10 cellular contexts compared by ENCODE assay signal in genomic region chr2:236546561-236546961, GRCh38. TPM values are rescaled to one million over a fixed set of nuclear protein-coding genes. Genes with fewer than 3 reads are reported as not detected.
DNase-seq lines count a peak whose midpoint lies in the region; ATAC-seq, FAIRE-seq and TF ChIP-seq lines count a peak whose summit lies in the region.
"Had no signal": no experiment of that assay in that cellular context is flagged by ENCODE, and none has a peak within 500 bp of the region (broad histone marks: within the 10 kb centered on the region; RNA-seq: fewer than 3 reads in every experiment).

No MANE protein-coding gene starts in this region.

- no peak for TF ChIP-seq CTCF in CD8-positive, alpha-beta T cell (IDR thresholded peaks at IDR 0.05)
- no peak for TF ChIP-seq CTCF in chondrocyte (IDR thresholded peaks at IDR 0.05)
- no peak for TF ChIP-seq CTCF in kidney (IDR thresholded peaks at IDR 0.05; ENCODE audit: borderline replicate concordance, extremely low read depth, insufficient read depth)

- peaks cover 93% of the 10 kb centered on the region for H3K4me1 Mint-ChIP-seq in CD8-positive, alpha-beta T cell (ENCODE audit: low read depth)
- H3K4me1 Mint-ChIP-seq in chondrocyte (ENCODE audit: low read depth), result peaks cover 36% of the 10 kb centered on the region

- no peaks in the 10 kb centered on the region for H3K27me3 Mint-ChIP-seq in CD8-positive, alpha-beta T cell (ENCODE audit: low read depth)
- H3K27me3 Mint-ChIP-seq in chondrocyte (ENCODE audit: low read depth), result no peaks in the 10 kb centered on the region

- peak in 6 of 7 experiments; percentile 22 to 74 (median 35) for DNase-seq in CD8-positive, alpha-beta T cell
- DNase-seq in germinal center (ENCODE audit: low spot score) (peak; percentile 20), chondrocyte (ENCODE audit: low spot score) (no peak), NCI-H524 (lab: John Stamatoyannopoulos, UW) (no peak), kidney (no peak)
- DNase-seq: Caco-2, SHP77 had no signal

- peaks cover 3% of the 10 kb centered on the region for H3K9me3 Mint-ChIP-seq in CD8-positive, alpha-beta T cell
- peaks cover 6% of the 10 kb centered on the region for H3K9me3 Mint-ChIP-seq in chondrocyte (ENCODE audit: low read depth)

- intact Hi-C loops in CD8-positive, alpha-beta T cell (cut with DNase I, micrococcal nuclease), result loop anchor here (1.0 to 5.0 kb wide), 5 partner anchors 9 to 34 kb away; partner anchors contain the start of gene ACKR3 (in 1 of the 2)
- intact Hi-C loops in kidney (cut with DNase I), result no loop called here

- ATAC-seq in CD8-positive, alpha-beta T cell, result peak; percentile 70
- ATAC-seq in GM21528 (IDR thresholded peaks at IDR 0.05; ENCODE audit: low FRiP score, unreplicated experiment) (peak; percentile 35), GM18520 (IDR thresholded peaks at IDR 0.05; ENCODE audit: unreplicated experiment) (no peak)
- ATAC-seq in activated CD4-positive, CD25-positive, alpha-beta regulatory T cell treated with anti-CD3 and anti-CD28 coated beads, Interleukin-2, amount 50 U/mL, for 24 hours, result peak; percentile 61 to 62

- H3K9me3 ChIP-seq in CD8-positive, alpha-beta T cell (ENCODE audit: low read length), result no peaks in the 10 kb centered on the region
- peaks cover 0 to 5% of the 10 kb centered on the region in 2 donors for H3K9me3 ChIP-seq in kidney (ENCODE audit: control insufficient read depth in 1 of 2, low read length in 2 of 2)
- H3K9me3 ChIP-seq: Caco-2 had no signal

- H3K27me3 ChIP-seq in CD8-positive, alpha-beta T cell (ENCODE audit: insufficient read depth, low read length), result no peaks in the 10 kb centered on the region

- peaks cover 27% of the 10 kb centered on the region for H3K36me3 Mint-ChIP-seq in CD8-positive, alpha-beta T cell
- H3K36me3 Mint-ChIP-seq in chondrocyte (ENCODE audit: low read depth), result peaks cover 4% of the 10 kb centered on the region

- peak overlapping the region; percentile 74 for H3K4me3 Mint-ChIP-seq in CD8-positive, alpha-beta T cell
- no peak overlapping the region for H3K4me3 Mint-ChIP-seq in chondrocyte (ENCODE audit: unreplicated experiment)

- no peak overlapping the region for H3K9ac ChIP-seq in kidney (ENCODE audit: low read length in 2 of 2)

- no peak for FAIRE-seq in kidney (lab: Jason Lieb, UNC)

- peaks cover 75% of the 10 kb centered on the region for H3K4me1 ChIP-seq in CD8-positive, alpha-beta T cell (ENCODE audit: insufficient read depth, low read length)
- no peaks in the 10 kb centered on the region for H3K4me1 ChIP-seq in kidney (ENCODE audit: control insufficient read depth in 1 of 2, insufficient read depth in 1 of 2, low read depth in 1 of 2, low read length in 2 of 2)
- H3K4me1 ChIP-seq: Caco-2 had no signal

- POLR2A ChIA-PET in CD8-positive, alpha-beta T cell (lab: Charles Lee), result interaction anchor here (1.2 to 5.0 kb wide), 4 partner anchors 8 to 23 kb away, joined by 3 to 41 read pairs (median 8); partner anchors contain the start of gene ACKR3

- peak overlapping the region; percentile 50 for H3K27ac ChIP-seq in CD8-positive, alpha-beta T cell (ENCODE audit: low read depth, low read length)
- H3K27ac ChIP-seq in kidney (ENCODE audit: low read depth in 2 of 2, low read length in 2 of 2), result no peak overlapping the region

- peak overlapping the region; percentile 33 for H3K4me3 ChIP-seq in CD8-positive, alpha-beta T cell (ENCODE audit: low read depth, low read length)
- no peak overlapping the region for H3K4me3 ChIP-seq in kidney (ENCODE audit: low read length in 2 of 2)

- H3K36me3 ChIP-seq in CD8-positive, alpha-beta T cell (ENCODE audit: insufficient read depth, low read length), result no peaks in the 10 kb centered on the region
- H3K36me3 ChIP-seq in kidney (ENCODE audit: control insufficient read depth in 1 of 2, insufficient read depth in 2 of 2, low read length in 2 of 2), result no peaks in the 10 kb centered on the region

- peak overlapping the region; percentile 87 for H3K27ac Mint-ChIP-seq in CD8-positive, alpha-beta T cell
- H3K27ac Mint-ChIP-seq in chondrocyte (ENCODE audit: unreplicated experiment), result no peak overlapping the region

- CTCF ChIA-PET in CD8-positive, alpha-beta T cell (lab: Charles Lee), result interaction anchor here (1.0 to 3.7 kb wide), 5 partner anchors 10 to 33 kb away, joined by 3 to 31 read pairs (median 10); partner anchors contain the start of gene ACKR3

RNA-seq across cellular contexts. Expression of gene ACKR3, which starts 23.1 kb away (rescaled TPM):
- 1 to 10 TPM in 1 of 2 experiments, under 1 TPM in 1; 0.50 to 2.0 TPM for total RNA-seq in CD8-positive, alpha-beta T cell
- total RNA-seq in chondrocyte (56.6 to 68.8 TPM (median 57.6 TPM) in 3 replicates), kidney (8.7 TPM)
- polyA plus RNA-seq in kidney (ENCODE audit: insufficient read depth, low read depth, low replicate concordance), result 6.9 TPM

Comparison
In these comparisons a context has a peak if more than half of its experiments do, and no peak if none do; other contexts are left out.
1. DNase-seq: peak in CD8-positive, alpha-beta T cell (6 of 7) and germinal center (single experiment); none in chondrocyte (single experiment), NCI-H524 (0 of 2) and kidney (single experiment).